In genomic region chr15:86002444-86002843, GRCh38 we compare ENCODE assay signal across 26 cellular contexts.
DNase-seq lines count a peak whose midpoint lies in the region; ATAC-seq, FAIRE-seq and TF ChIP-seq lines count a peak whose summit lies in the region.
"Had no signal": no experiment of that assay in that cellular context is flagged by ENCODE, and none has a peak within 500 bp of the region (broad histone marks: within the 10 kb centered on the region; RNA-seq: fewer than 3 reads in every experiment).

No MANE protein-coding gene starts in this region.

- no peaks in the 10 kb centered on the region for H3K36me3 Mint-ChIP-seq in activated naive CD4-positive, alpha-beta T cell treated with anti-CD3 and anti-CD28 coated beads, Interleukin-2, amount 10 ng/mL, durations not matched to agents 7 days and 5 days
- H3K36me3 Mint-ChIP-seq: naive thymus-derived CD8-positive, alpha-beta T cell had no signal

- no peak overlapping the region for H3K27ac Mint-ChIP-seq in activated naive CD4-positive, alpha-beta T cell treated with anti-CD3 and anti-CD28 coated beads, Interleukin-2, amount 10 ng/mL, durations not matched to agents 7 days and 5 days
- H3K27ac Mint-ChIP-seq: activated naive CD8-positive, alpha-beta T cell treated with anti-CD3 and anti-CD28 coated beads, Interleukin-2, amount 50 U/mL, for 24 hours; naive thymus-derived CD8-positive, alpha-beta T cell; T-helper 2 cell treated with Interferon-gamma antibody and Interleukin-4, amounts not matched to agents 5 μg/mL and 100 μg/mL, for 36 hours had no signal

- H3K4me1 Mint-ChIP-seq in activated naive CD4-positive, alpha-beta T cell treated with anti-CD3 and anti-CD28 coated beads, Interleukin-2, amount 10 ng/mL, durations not matched to agents 7 days and 5 days, result no peaks in the 10 kb centered on the region
- H3K4me1 Mint-ChIP-seq: activated naive CD8-positive, alpha-beta T cell treated with anti-CD3 and anti-CD28 coated beads, Interleukin-2, amount 50 U/mL, for 24 hours; naive thymus-derived CD8-positive, alpha-beta T cell had no signal

- TF ChIP-seq CTCF in omental fat pad (IDR thresholded peaks at IDR 0.05), result no peak

- ATAC-seq in omental fat pad (ENCODE audit: low FRiP score) (peak; percentile 62), HG02840 (IDR thresholded peaks at IDR 0.05; ENCODE audit: low FRiP score, unreplicated experiment) (no peak)
- ATAC-seq: activated naive CD8-positive, alpha-beta T cell treated with anti-CD3 and anti-CD28 coated beads, Interleukin-2, amount 50 U/mL, for 24 hours; naive thymus-derived CD8-positive, alpha-beta T cell had no signal

- no peaks in the 10 kb centered on the region for H3K9me3 Mint-ChIP-seq in activated naive CD4-positive, alpha-beta T cell treated with anti-CD3 and anti-CD28 coated beads, Interleukin-2, amount 10 ng/mL, durations not matched to agents 7 days and 5 days
- H3K9me3 Mint-ChIP-seq: activated naive CD8-positive, alpha-beta T cell treated with anti-CD3 and anti-CD28 coated beads, Interleukin-2, amount 50 U/mL, for 24 hours; naive thymus-derived CD8-positive, alpha-beta T cell; T-helper 2 cell treated with Interferon-gamma antibody and Interleukin-4, amounts not matched to agents 5 μg/mL and 100 μg/mL, for 36 hours had no signal

- peak; percentile 91 for DNase-seq in DMS 273 (lab: John Stamatoyannopoulos, UW; ENCODE audit: unreplicated experiment)
- DNase-seq in NCI-H1694 (lab: John Stamatoyannopoulos, UW), result peak; percentile 77
- DNase-seq in RPMI7951 (ENCODE audit: low read depth), result peak; percentile 37
- no peak for DNase-seq in omental fat pad (ENCODE audit: low spot score)
- no peak for DNase-seq in activated naive CD4-positive, alpha-beta T cell treated with anti-CD3 and anti-CD28 coated beads, Interleukin-2, amount 10 ng/mL, durations not matched to agents 7 days and 5 days
- DNase-seq in GM19239 (ENCODE audit: insufficient read length, low spot score), result no peak
- DNase-seq: ACHN; activated CD4-positive, alpha-beta T cell treated with anti-CD3 and anti-CD28 coated beads for 4 hours; activated gamma-delta T cell; activated naive CD8-positive, alpha-beta T cell treated with anti-CD3 and anti-CD28 coated beads, Interleukin-2, amount 50 U/mL, for 24 hours; activated T-cell treated with anti-CD3 and anti-CD28 coated beads, Interleukin-2, amount 50 U/mL, for 1 hour; dermis blood vessel endothelial cell; DMS79 treated with DMSO at 0.1 percent for 48 hours; GF-D8; H7; left ventricle myocardium inferior; naive thymus-derived CD8-positive, alpha-beta T cell; NCI-H1436 treated with DMSO at 0.1 percent for 48 hours; NCI-H774; small intestine; stimulated activated CD4-positive, alpha-beta T cell treated with anti-CD3 and anti-CD28 coated beads, Interleukin-2, amount 100 ng/mL, for 24 hours; stomach; thyroid gland had no signal

- H3K27me3 Mint-ChIP-seq in activated naive CD4-positive, alpha-beta T cell treated with anti-CD3 and anti-CD28 coated beads, Interleukin-2, amount 10 ng/mL, durations not matched to agents 7 days and 5 days, result no peaks in the 10 kb centered on the region

- CTCF ChIA-PET in activated naive CD4-positive, alpha-beta T cell treated with anti-CD3 and anti-CD28 coated beads, Interleukin-2, amount 10 ng/mL, durations not matched to agents 7 days and 5 days (lab: Charles Lee), result no interaction called here

- no peak for FAIRE-seq in GM19239 (lab: Jason Lieb, UNC)
- FAIRE-seq: endometrium, small intestine had no signal

- no peak overlapping the region for H3K4me3 Mint-ChIP-seq in activated naive CD4-positive, alpha-beta T cell treated with anti-CD3 and anti-CD28 coated beads, Interleukin-2, amount 10 ng/mL, durations not matched to agents 7 days and 5 days
- H3K4me3 Mint-ChIP-seq: activated naive CD8-positive, alpha-beta T cell treated with anti-CD3 and anti-CD28 coated beads, Interleukin-2, amount 50 U/mL, for 24 hours; naive thymus-derived CD8-positive, alpha-beta T cell; T-helper 2 cell treated with Interferon-gamma antibody and Interleukin-4, amounts not matched to agents 5 μg/mL and 100 μg/mL, for 36 hours had no signal

Comparison
In these comparisons a context has a peak if more than half of its experiments do, and no peak if none do; other contexts are left out.
1. DNase-seq: peak in DMS 273 (single experiment), NCI-H1694 (single experiment) and RPMI7951 (single experiment); none in omental fat pad (single experiment), activated naive CD4-positive, alpha-beta T cell treated with anti-CD3 and anti-CD28 coated beads, Interleukin-2, amount 10 ng/mL, durations not matched to agents 7 days and 5 days (single experiment) and GM19239 (single experiment).